16 cellular contexts compared by ENCODE assay signal in genomic region chr11:116600930-116601329, GRCh38.
"Had no signal": no experiment of that assay in that cellular context is flagged by ENCODE, and none has a peak within 500 bp of the region (broad histone marks: within the 10 kb centered on the region; RNA-seq: fewer than 3 reads in every experiment).

No MANE protein-coding gene starts in this region.

- H3K36me3 Mint-ChIP-seq: activated naive CD4-positive, alpha-beta T cell treated with anti-CD3 and anti-CD28 coated beads, Interleukin-2, amount 50 U/mL, for 72 hours; mesothelial cell of epicardium; natural killer cell treated with Interleukin-12 subunit alpha and Interleukin-12 subunit beta and Interleukin-15 and Interleukin-18, amount 100 ng/mL, for 72 hours; stimulated activated memory B cell treated with anti-CD40 and anti-IgM and Interleukin-4, amounts not matched to agents 10 μg/mL and 1 μg/mL and 100 μg/mL, for 72 hours had no signal

- H3K27ac ChIP-seq: esophagus squamous epithelium, neutrophil, pancreas, spleen, thoracic aorta, upper lobe of left lung had no signal

- H3K4me1 ChIP-seq: esophagus squamous epithelium, pancreas, spleen, upper lobe of left lung had no signal

- H3K9me3 ChIP-seq: esophagus squamous epithelium, neutrophil, pancreas, spleen, thoracic aorta, upper lobe of left lung had no signal

- H3K9me3 Mint-ChIP-seq: mesothelial cell of epicardium; natural killer cell treated with Interleukin-12 subunit alpha and Interleukin-12 subunit beta and Interleukin-15 and Interleukin-18, amount 100 ng/mL, for 72 hours; stimulated activated memory B cell treated with anti-CD40 and anti-IgM and Interleukin-4, amounts not matched to agents 10 μg/mL and 1 μg/mL and 100 μg/mL, for 72 hours had no signal

- DNase-seq: activated CD4-positive, alpha-beta T cell treated with anti-CD3 and anti-CD28 coated beads, Interleukin-2, amount 50 U/mL, for 1 hour; activated CD8-positive, alpha-beta memory T cell treated with anti-CD3 and anti-CD28 coated beads, Interleukin-2, amount 50 U/mL, for 4 hours; activated gamma-delta T cell treated with Interleukin-2 at 50 U/mL for 16 hours; activated T-cell treated with anti-CD3 and anti-CD28 coated beads, Interleukin-2, amount 50 U/mL, for 48 hours; effector CD8-positive, alpha-beta T cell; esophagus squamous epithelium; pancreas; stimulated activated CD4-positive, alpha-beta T cell treated with anti-CD3 and anti-CD28 coated beads, Interleukin-4, amount 100 ng/mL, for 4 hours; upper lobe of left lung had no signal

- H3K27ac Mint-ChIP-seq: activated naive CD4-positive, alpha-beta T cell treated with anti-CD3 and anti-CD28 coated beads, Interleukin-2, amount 50 U/mL, for 72 hours; mesothelial cell of epicardium; natural killer cell treated with Interleukin-12 subunit alpha and Interleukin-12 subunit beta and Interleukin-15 and Interleukin-18, amount 100 ng/mL, for 72 hours; stimulated activated memory B cell treated with anti-CD40 and anti-IgM and Interleukin-4, amounts not matched to agents 10 μg/mL and 1 μg/mL and 100 μg/mL, for 72 hours had no signal

- ATAC-seq: activated naive CD4-positive, alpha-beta T cell treated with anti-CD3 and anti-CD28 coated beads, Interleukin-2, amount 50 U/mL, for 72 hours; natural killer cell treated with Interleukin-12 subunit alpha and Interleukin-12 subunit beta and Interleukin-15 and Interleukin-18, amount 100 ng/mL, for 72 hours; pancreas; stimulated activated memory B cell treated with anti-CD40 and anti-IgM and Interleukin-4, amounts not matched to agents 10 μg/mL and 1 μg/mL and 100 μg/mL, for 72 hours had no signal

- H3K4me3 ChIP-seq: esophagus squamous epithelium, pancreas, spleen, thoracic aorta, upper lobe of left lung had no signal

- H3K4me3 Mint-ChIP-seq: mesothelial cell of epicardium; natural killer cell treated with Interleukin-12 subunit alpha and Interleukin-12 subunit beta and Interleukin-15 and Interleukin-18, amount 100 ng/mL, for 72 hours; stimulated activated memory B cell treated with anti-CD40 and anti-IgM and Interleukin-4, amounts not matched to agents 10 μg/mL and 1 μg/mL and 100 μg/mL, for 72 hours had no signal

- H3K4me1 Mint-ChIP-seq: stimulated activated memory B cell treated with anti-CD40 and anti-IgM and Interleukin-4, amounts not matched to agents 10 μg/mL and 1 μg/mL and 100 μg/mL, for 72 hours had no signal

- H3K36me3 ChIP-seq: esophagus squamous epithelium, neutrophil, pancreas, spleen, thoracic aorta, upper lobe of left lung had no signal

- H3K27me3 ChIP-seq: neutrophil, pancreas, upper lobe of left lung had no signal
